In the genomic region with DNA sequence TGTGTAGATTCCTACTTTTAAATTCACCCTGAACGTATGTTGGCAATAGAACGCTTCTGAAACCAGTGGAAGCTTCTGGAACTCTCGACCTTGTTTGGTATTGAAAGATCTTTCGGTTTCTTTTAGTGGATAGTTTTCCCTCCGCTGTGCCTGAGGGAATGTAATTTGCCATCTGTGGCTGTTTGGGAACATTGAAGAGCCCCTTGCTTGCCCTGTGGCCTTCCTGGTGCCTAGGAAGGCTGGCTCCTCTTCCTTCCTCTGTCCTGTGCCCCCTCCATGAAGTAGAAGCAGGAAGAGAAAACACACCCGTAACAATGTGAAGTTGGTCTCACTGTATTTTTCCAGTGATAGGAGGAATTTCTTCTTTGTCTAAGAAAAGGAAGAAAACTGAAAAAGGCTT, we compare ENCODE assay signal across 19 cellular contexts.
DNase-seq lines count a peak whose midpoint lies in the region; FAIRE-seq and TF ChIP-seq lines count a peak whose summit lies in the region.
"Had no signal": no experiment of that assay in that cellular context is flagged by ENCODE, and none has a peak within 500 bp of the region (broad histone marks: within the 10 kb centered on the region; RNA-seq: fewer than 3 reads in every experiment).

No MANE protein-coding gene starts in this region.

- H3K4me3 ChIP-seq in left ventricle myocardium inferior = peak overlapping the region; percentile 54
- peak overlapping the region; percentile 32 to 46 for H3K4me3 ChIP-seq in kidney (ENCODE audit: low read length in 2 of 2)
- peak overlapping the region; percentile 45 for H3K4me3 ChIP-seq in rectal smooth muscle tissue (ENCODE audit: low read length)
- H3K4me3 ChIP-seq in uterus = peak overlapping the region; percentile 18 to 33
- H3K4me3 ChIP-seq: body of pancreas had no signal

- no peaks in the 10 kb centered on the region for H3K9me3 Mint-ChIP-seq in activated naive CD4-positive, alpha-beta T cell treated with anti-CD3 and anti-CD28 coated beads, Interleukin-2, amount 10 ng/mL, durations not matched to agents 7 days and 5 days
- H3K9me3 Mint-ChIP-seq: IgD-negative memory B cell; stimulated activated effector memory CD8-positive, alpha-beta T cell treated with anti-CD3 and anti-CD28 coated beads, Interleukin-12 subunit alpha, Interleukin-12 subunit beta, amount 100 ng/mL, for 72 hours had no signal

- CTCF ChIA-PET in activated naive CD4-positive, alpha-beta T cell treated with anti-CD3 and anti-CD28 coated beads, Interleukin-2, amount 10 ng/mL, durations not matched to agents 7 days and 5 days (lab: Charles Lee) = no interaction called here

- H3K36me3 Mint-ChIP-seq in activated naive CD4-positive, alpha-beta T cell treated with anti-CD3 and anti-CD28 coated beads, Interleukin-2, amount 10 ng/mL, durations not matched to agents 7 days and 5 days = peaks cover 1% of the 10 kb centered on the region
- H3K36me3 Mint-ChIP-seq: stimulated activated effector memory CD8-positive, alpha-beta T cell treated with anti-CD3 and anti-CD28 coated beads, Interleukin-12 subunit alpha, Interleukin-12 subunit beta, amount 100 ng/mL, for 72 hours had no signal

- peak overlapping the region; percentile 99 for H3K27ac ChIP-seq in left ventricle myocardium inferior (replicated peaks)
- H3K27ac ChIP-seq in kidney (ENCODE audit: low read depth in 2 of 2, low read length in 2 of 2) = peak overlapping the region; percentile 82 to 96
- H3K27ac ChIP-seq in rectal smooth muscle tissue (ENCODE audit: low read depth, low read length) = peak overlapping the region; percentile 65
- peak overlapping the region; percentile 100 for H3K27ac ChIP-seq in uterus

- no peak for FAIRE-seq in kidney (lab: Jason Lieb, UNC)
- FAIRE-seq: endometrium, H1 had no signal

- peaks cover 40% of the 10 kb centered on the region for H3K27me3 Mint-ChIP-seq in activated naive CD4-positive, alpha-beta T cell treated with anti-CD3 and anti-CD28 coated beads, Interleukin-2, amount 10 ng/mL, durations not matched to agents 7 days and 5 days

- no peaks in the 10 kb centered on the region for H3K9me3 ChIP-seq in left ventricle myocardium inferior (replicated peaks)
- H3K9me3 ChIP-seq in kidney (ENCODE audit: control insufficient read depth in 1 of 2, low read length in 2 of 2) = no peaks in the 10 kb centered on the region
- H3K9me3 ChIP-seq in uterus = no peaks in the 10 kb centered on the region
- H3K9me3 ChIP-seq: body of pancreas had no signal

- H3K4me1 ChIP-seq in left ventricle myocardium inferior (peaks cover 67% of the 10 kb centered on the region), kidney (ENCODE audit: control insufficient read depth in 1 of 2, insufficient read depth in 1 of 2, low read depth in 1 of 2, low read length in 2 of 2) (peaks cover 8 to 18% of the 10 kb centered on the region in 2 donors), rectal smooth muscle tissue (ENCODE audit: control insufficient read depth, insufficient read depth, low read length) (peaks cover 19% of the 10 kb centered on the region), uterus (peaks cover 0 to 15% of the 10 kb centered on the region in 2 donors)

- no peaks in the 10 kb centered on the region for H3K36me3 ChIP-seq in left ventricle myocardium inferior
- no peaks in the 10 kb centered on the region for H3K36me3 ChIP-seq in kidney (ENCODE audit: control insufficient read depth in 1 of 2, insufficient read depth in 2 of 2, low read length in 2 of 2)
- H3K36me3 ChIP-seq in rectal smooth muscle tissue (ENCODE audit: control insufficient read depth, insufficient read depth, low read length) = no peaks in the 10 kb centered on the region
- no peaks in the 10 kb centered on the region for H3K36me3 ChIP-seq in uterus

- intact Hi-C loops in left ventricle myocardium inferior (cut with micrococcal nuclease) = no loop called here
- intact Hi-C loops in cardiac septum (cut with DNase I) = no loop called here
- intact Hi-C loops in kidney (cut with DNase I) = no loop called here
- intact Hi-C loops in uterus (cut with DNase I; ENCODE audit: low total_unique reads) = loop anchor here (5.0 to 10.0 kb wide), 2 partner anchors 79 to 216 kb away; no protein-coding TSS in a partner anchor

- DNase-seq in left ventricle myocardium inferior (no peak), cardiac septum (ENCODE audit: low spot score) (no peak), kidney (no peak), uterus (no peak), NCI-H1048 (lab: John Stamatoyannopoulos, UW) (no peak), NCI-H774 (lab: John Stamatoyannopoulos, UW) (no peak)
- DNase-seq in activated naive CD4-positive, alpha-beta T cell treated with anti-CD3 and anti-CD28 coated beads, Interleukin-2, amount 10 ng/mL, durations not matched to agents 7 days and 5 days = no peak
- DNase-seq: activated effector memory CD4-positive, alpha-beta T cell treated with Interleukin-2 at 50 U/mL for 16 hours; body of pancreas; mesendoderm; NCI-H1092; NCI-H2171 treated with DMSO at 0.1 percent for 48 hours; posterior cingulate gyrus; stimulated activated CD4-positive, alpha-beta T cell treated with anti-CD3 and anti-CD28 coated beads, Interleukin-4, amount 100 ng/mL, for 4 hours had no signal

- TF ChIP-seq POLR2A in uterus (IDR thresholded peaks at IDR 0.05) = peak; percentile 26 to 69

- TF ChIP-seq CTCF in left ventricle myocardium inferior (IDR thresholded peaks at IDR 0.05; ENCODE audit: borderline replicate concordance) (no peak), kidney (IDR thresholded peaks at IDR 0.05; ENCODE audit: borderline replicate concordance, extremely low read depth, insufficient read depth) (no peak), uterus (IDR thresholded peaks at IDR 0.05) (no peak)

- H3K27me3 ChIP-seq in left ventricle myocardium inferior (ENCODE audit: low read depth) = no peaks in the 10 kb centered on the region
- no peaks in the 10 kb centered on the region for H3K27me3 ChIP-seq in rectal smooth muscle tissue (ENCODE audit: control insufficient read depth, insufficient read depth, low read length)
- no peaks in the 10 kb centered on the region for H3K27me3 ChIP-seq in uterus
- H3K27me3 ChIP-seq: body of pancreas had no signal

- H3K9ac ChIP-seq in kidney (ENCODE audit: low read length in 2 of 2) (peak overlapping the region; percentile 21 to 56), rectal smooth muscle tissue (ENCODE audit: low read length) (no peak overlapping the region)

- peaks cover 10% of the 10 kb centered on the region for H3K4me1 Mint-ChIP-seq in activated naive CD4-positive, alpha-beta T cell treated with anti-CD3 and anti-CD28 coated beads, Interleukin-2, amount 10 ng/mL, durations not matched to agents 7 days and 5 days
- H3K4me1 Mint-ChIP-seq: stimulated activated effector memory CD8-positive, alpha-beta T cell treated with anti-CD3 and anti-CD28 coated beads, Interleukin-12 subunit alpha, Interleukin-12 subunit beta, amount 100 ng/mL, for 72 hours had no signal

- H3K27ac Mint-ChIP-seq in activated naive CD4-positive, alpha-beta T cell treated with anti-CD3 and anti-CD28 coated beads, Interleukin-2, amount 10 ng/mL, durations not matched to agents 7 days and 5 days = no peak overlapping the region
- H3K27ac Mint-ChIP-seq: IgD-negative memory B cell; stimulated activated effector memory CD8-positive, alpha-beta T cell treated with anti-CD3 and anti-CD28 coated beads, Interleukin-12 subunit alpha, Interleukin-12 subunit beta, amount 100 ng/mL, for 72 hours had no signal

- H3K4me3 Mint-ChIP-seq in activated naive CD4-positive, alpha-beta T cell treated with anti-CD3 and anti-CD28 coated beads, Interleukin-2, amount 10 ng/mL, durations not matched to agents 7 days and 5 days = no peak overlapping the region
- H3K4me3 Mint-ChIP-seq: IgD-negative memory B cell; stimulated activated effector memory CD8-positive, alpha-beta T cell treated with anti-CD3 and anti-CD28 coated beads, Interleukin-12 subunit alpha, Interleukin-12 subunit beta, amount 100 ng/mL, for 72 hours had no signal
